In genomic region chr11:6745465-6746015, GRCh38 we compare ENCODE assay signal across 10 cellular contexts. TPM values are rescaled to one million over a fixed set of nuclear protein-coding genes. Genes with fewer than 3 reads are reported as not detected.
DNase-seq lines count a peak whose midpoint lies in the region; ATAC-seq and TF ChIP-seq lines count a peak whose summit lies in the region.
"Had no signal": no experiment of that assay in that cellular context is flagged by ENCODE, and none has a peak within 500 bp of the region (broad histone marks: within the 10 kb centered on the region; RNA-seq: fewer than 3 reads in every experiment).

No MANE protein-coding gene starts in this region.

- peak; percentile 53 for ATAC-seq in HG03558 (IDR thresholded peaks at IDR 0.05; ENCODE audit: extremely low read depth, unreplicated experiment)
- ATAC-seq in lung (ENCODE audit: insufficient read depth, low FRiP score), result peak; percentile 47

- H3K4me1 ChIP-seq in lung (ENCODE audit: control insufficient read depth in 2 of 2, insufficient read depth in 2 of 2, low read length in 2 of 2), result peaks cover 0 to 5% of the 10 kb centered on the region in 2 donors

- H3K27me3 ChIP-seq in lung (ENCODE audit: control insufficient read depth, insufficient read depth), result no peaks in the 10 kb centered on the region

- DNase-seq in GM10266 (ENCODE audit: extremely low spot score) (peak; percentile 23), GM20000 (ENCODE audit: low spot score) (peak; percentile 36), lung (ENCODE audit: low spot score) (no peak), DMS53 (lab: John Stamatoyannopoulos, UW) (no peak), posterior cingulate gyrus (no peak), H4 (ENCODE audit: low spot score) (no peak), epidermal melanocyte (ENCODE audit: insufficient read length, low spot score) (no peak)

- no peak overlapping the region for H3K4me3 ChIP-seq in lung

- H3K9me3 ChIP-seq in lung (ENCODE audit: control insufficient read depth in 2 of 2, insufficient read depth in 1 of 2, low read length in 1 of 2), result no peaks in the 10 kb centered on the region

- intact Hi-C loops in posterior cingulate gyrus (cut with DNase I), result no loop called here

- H3K27ac ChIP-seq in lung (ENCODE audit: low read depth in 1 of 2, low read length in 1 of 2), result peak overlapping the region in 1 of 2 donors; percentile 55

- TF ChIP-seq CTCF in GM10266 (IDR thresholded peaks at IDR 0.05; ENCODE audit: control insufficient read depth, insufficient read depth, low read depth, missing control alignments), result no peak
- TF ChIP-seq CTCF in GM20000 (IDR thresholded peaks at IDR 0.05; ENCODE audit: extremely low read depth, missing control alignments), result no peak
- no peak for TF ChIP-seq CTCF in lung (IDR thresholded peaks at IDR 0.05; ENCODE audit: control extremely low read depth, extremely low read depth)

- H3K36me3 ChIP-seq in lung (ENCODE audit: control insufficient read depth in 2 of 2, insufficient read depth in 2 of 2, low read length in 2 of 2), result no peaks in the 10 kb centered on the region

- 12 to 23% methylated on average over 2 of the region's 2 CpGs for WGBS in lung, 2 donors

RNA-seq across cellular contexts. Expression of gene OR2AG2, which starts 26.2 kb away (rescaled TPM):
- under 1 TPM; 0.06 to 0.18 TPM for total RNA-seq in lung
- under 1 TPM in 1 of 2 donors, not detected in 1; 0.01 TPM for polyA plus RNA-seq in lung
- 0.06 and 0.84 TPM in 2 replicates for total RNA-seq in H4 (2014; rRNA removed; shearing (Covaris generic))

RNA-seq across cellular contexts. Expression of gene OR2AG1, which starts 37.3 kb away (rescaled TPM):
- total RNA-seq in lung, result not detected
- polyA plus RNA-seq in lung, result not detected
- not detected in 2 replicates for total RNA-seq in H4 (2014; rRNA removed; shearing (Covaris generic))
- polyA plus RNA-seq: adipose tissue, keratinocyte had no signal

RNA-seq across cellular contexts. Expression of gene OR6A2, which starts 53.9 kb away (rescaled TPM):
- total RNA-seq in lung, result under 1 TPM; 0.21 to 0.23 TPM
- polyA plus RNA-seq in lung, result not detected
- total RNA-seq in H4 (2014; rRNA removed; shearing (Covaris generic)), result 0.43 TPM in 1 of 2 replicates, not detected in the other
- polyA plus RNA-seq: adipose tissue had no signal

Comparison
In these comparisons a context has a peak if more than half of its experiments do, and no peak if none do; other contexts are left out.
1. DNase-seq: peak in GM10266 (single experiment) and GM20000 (single experiment); none in lung (single experiment), DMS53 (single experiment), posterior cingulate gyrus (0 of 10), H4 (single experiment) and epidermal melanocyte (single experiment).